In genomic region chr3:64399205-64399800, GRCh38 we compare ENCODE assay signal across 8 cellular contexts.
A peak's percentile ranks its signal among the peaks of the same experiment; 100 is the strongest.
DNase-seq lines count a peak whose midpoint lies in the region; ATAC-seq and TF ChIP-seq lines count a peak whose summit lies in the region.

No MANE protein-coding gene starts in this region.

- H3K9ac ChIP-seq in Loucy (ENCODE audit: low read depth, low read length, poor library complexity, severe bottlenecking): no peak overlapping the region

- TF ChIP-seq CTCF in BJ (IDR thresholded peaks at IDR 0.05; ENCODE audit: insufficient read depth, low read depth, low read length) (peak; percentile 76), Loucy (conservative IDR thresholded peaks at IDR 0.05; ENCODE audit: low read length) (peak; percentile 77)

- no peak overlapping the region for H2AFZ ChIP-seq in Loucy (ENCODE audit: low read length)

- peak; percentile 45 for ATAC-seq in GM18498 (IDR thresholded peaks at IDR 0.05; ENCODE audit: unreplicated experiment)
- peak; percentile 81 to 84 for ATAC-seq in left cardiac atrium
- peak; percentile 71 for ATAC-seq in sciatic nerve
- ATAC-seq in GM18505 (IDR thresholded peaks at IDR 0.05; ENCODE audit: unreplicated experiment): no peak

- CTCF ChIA-PET in BJ (lab: Yijun Ruan, JAX): interaction anchor here (0.7 to 2.9 kb wide), 16 partner anchors 10 to 372 kb away, joined by 3 to 27 read pairs (median 4); no protein-coding TSS in a partner anchor

- intact Hi-C loops in left cardiac atrium (cut with DNase I) (loop anchor here (2.0 to 5.0 kb wide), 3 partner anchors 131 to 369 kb away; no protein-coding TSS in a partner anchor), sciatic nerve (cut with DNase I) (no loop called here)

- no peaks in the 10 kb centered on the region for H3K9me3 ChIP-seq in Loucy (ENCODE audit: insufficient read depth, low read depth, low read length)

- H3K27me3 ChIP-seq in BJ (ENCODE audit: control insufficient read depth, insufficient read depth, low read length): no peaks in the 10 kb centered on the region
- H3K27me3 ChIP-seq in Loucy (ENCODE audit: insufficient read depth, low read length, poor library complexity, severe bottlenecking): no peaks in the 10 kb centered on the region

- H4K20me1 ChIP-seq in Loucy (ENCODE audit: insufficient read depth, low read length, poor library complexity, severe bottlenecking): no peaks in the 10 kb centered on the region

- no peak overlapping the region for H3K4me2 ChIP-seq in Loucy (ENCODE audit: low read depth, low read length, poor library complexity, severe bottlenecking)

- POLR2A ChIA-PET in BJ (lab: Charles Lee): no interaction called here

- no peaks in the 10 kb centered on the region for H3F3A ChIP-seq in Loucy (ENCODE audit: low read depth)

- H3K4me3 ChIP-seq in BJ (ENCODE audit: low read depth, low read length): no peak overlapping the region
- no peak overlapping the region for H3K4me3 ChIP-seq in Loucy (ENCODE audit: low read length, poor library complexity, severe bottlenecking)

- H3K9me2 ChIP-seq in Loucy (replicated peaks; ENCODE audit: low read depth, low read length): no peaks in the 10 kb centered on the region

- no peaks in the 10 kb centered on the region for H3K79me2 ChIP-seq in Loucy (ENCODE audit: insufficient read depth, low read length)

- TF ChIP-seq POLR2A in GM18505 (IDR thresholded peaks at IDR 0.05; ENCODE audit: borderline replicate concordance, extremely low read depth, insufficient read depth, insufficient read length): no peak

- H3K36me3 ChIP-seq in BJ (ENCODE audit: control insufficient read depth, insufficient read depth, low read length): no peaks in the 10 kb centered on the region
- H3K36me3 ChIP-seq in Loucy (ENCODE audit: insufficient read depth, low read length): no peaks in the 10 kb centered on the region

- DNase-seq in BJ (ENCODE audit: low read depth): peak; percentile 13
- DNase-seq in activated CD4-positive, alpha-beta T cell treated with anti-CD3 and anti-CD28 coated beads, Interleukin-2, amount 50 U/mL, for 48 hours: peak; percentile 0 to 3
- peak; percentile 22 for DNase-seq in left cardiac atrium
- DNase-seq in sciatic nerve (ENCODE audit: low spot score): no peak
- no peak for DNase-seq in KG1 (lab: John Stamatoyannopoulos, UW)

- peaks cover 3% of the 10 kb centered on the region for H3K4me1 ChIP-seq in Loucy (ENCODE audit: insufficient read depth, low read length, poor library complexity, severe bottlenecking)

Comparison
In these comparisons a context has a peak if more than half of its experiments do, and no peak if none do; other contexts are left out.
1. DNase-seq: peak in BJ (single experiment), activated CD4-positive, alpha-beta T cell treated with anti-CD3 and anti-CD28 coated beads, Interleukin-2, amount 50 U/mL, for 48 hours (2 of 2) and left cardiac atrium (single experiment); none in sciatic nerve (single experiment) and KG1 (single experiment).